In genomic region chr20:8756410-8756809, GRCh38 we compare ENCODE assay signal across 12 cellular contexts.
A peak's percentile ranks its signal among the peaks of the same experiment; 100 is the strongest.
DNase-seq lines count a peak whose midpoint lies in the region; ATAC-seq and TF ChIP-seq lines count a peak whose summit lies in the region.
"Had no signal": no experiment of that assay in that cellular context is flagged by ENCODE, and none has a peak within 500 bp of the region (broad histone marks: within the 10 kb centered on the region; RNA-seq: fewer than 3 reads in every experiment).

No MANE protein-coding gene starts in this region.

- H3K4me3 Mint-ChIP-seq in stimulated activated effector memory CD8-positive, alpha-beta T cell treated with anti-CD3 and anti-CD28 coated beads, Interleukin-12 subunit alpha, Interleukin-12 subunit beta, amount 100 ng/mL, for 72 hours = no peak overlapping the region
- H3K4me3 Mint-ChIP-seq in WTC11 = no peak overlapping the region
- H3K4me3 Mint-ChIP-seq: B cell had no signal

- TF ChIP-seq CTCF in fibroblast of pulmonary artery (IDR thresholded peaks at IDR 0.05; ENCODE audit: low read length, missing control alignments) (no peak), WTC11 (IDR thresholded peaks at IDR 0.05) (no peak)

- no peak overlapping the region for H3K4me3 ChIP-seq in fibroblast of pulmonary artery (replicated peaks; ENCODE audit: low read depth, low read length)
- H3K4me3 ChIP-seq: colonic mucosa had no signal

- no peaks in the 10 kb centered on the region for H3K27me3 Mint-ChIP-seq in WTC11 (ENCODE audit: low read depth)
- H3K27me3 Mint-ChIP-seq: B cell had no signal

- DNase-seq in Right ventricle myocardium inferior (ENCODE audit: missing footprints) (no peak), Right ventricle myocardium superior (no peak), SHP77 treated with DMSO at 0.1 percent for 48 hours (lab: John Stamatoyannopoulos, UW) (peak; percentile 88), fibroblast of pulmonary artery (ENCODE audit: low read depth) (peak; percentile 74), WTC11 (ENCODE audit: low spot score) (no peak), NCI-H1417 treated with DMSO at 0.1 percent for 48 hours (lab: John Stamatoyannopoulos, UW) (no peak)
- DNase-seq in stimulated activated effector memory CD8-positive, alpha-beta T cell treated with anti-CD3 and anti-CD28 coated beads, Interleukin-12 subunit alpha, Interleukin-12 subunit beta, amount 100 ng/mL, for 72 hours (ENCODE audit: low spot score in 2 of 2) = no peak
- DNase-seq: colonic mucosa; midbrain; stimulated activated CD4-positive, alpha-beta T cell treated with anti-CD3 and anti-CD28 coated beads, Interleukin-2, amount 100 ng/mL, for 48 hours had no signal

- CTCF ChIA-PET in WTC11 (lab: Charles Lee) = interaction anchor here (0.8 to 1.5 kb wide), 4 partner anchors 34 to 637 kb away, joined by 3 to 12 read pairs (median 4); no protein-coding TSS in a partner anchor

- ATAC-seq in Right ventricle myocardium inferior = peak; percentile 34
- no peak for ATAC-seq in Right ventricle myocardium superior (ENCODE audit: poor library complexity)
- ATAC-seq in stimulated activated effector memory CD8-positive, alpha-beta T cell treated with anti-CD3 and anti-CD28 coated beads, Interleukin-12 subunit alpha, Interleukin-12 subunit beta, amount 100 ng/mL, for 72 hours = peak; percentile 53
- no peak for ATAC-seq in WTC11
- no peak for ATAC-seq in GM21528 (IDR thresholded peaks at IDR 0.05; ENCODE audit: low FRiP score, unreplicated experiment)

- no peaks in the 10 kb centered on the region for H3K9me3 Mint-ChIP-seq in stimulated activated effector memory CD8-positive, alpha-beta T cell treated with anti-CD3 and anti-CD28 coated beads, Interleukin-12 subunit alpha, Interleukin-12 subunit beta, amount 100 ng/mL, for 72 hours
- H3K9me3 Mint-ChIP-seq in WTC11 = no peaks in the 10 kb centered on the region

- peak overlapping the region; percentile 46 for H3K27ac Mint-ChIP-seq in stimulated activated effector memory CD8-positive, alpha-beta T cell treated with anti-CD3 and anti-CD28 coated beads, Interleukin-12 subunit alpha, Interleukin-12 subunit beta, amount 100 ng/mL, for 72 hours
- H3K27ac Mint-ChIP-seq in WTC11 = no peak overlapping the region
- H3K27ac Mint-ChIP-seq: B cell had no signal

- peaks cover 7% of the 10 kb centered on the region for H3K36me3 Mint-ChIP-seq in stimulated activated effector memory CD8-positive, alpha-beta T cell treated with anti-CD3 and anti-CD28 coated beads, Interleukin-12 subunit alpha, Interleukin-12 subunit beta, amount 100 ng/mL, for 72 hours
- H3K36me3 Mint-ChIP-seq in WTC11 = no peaks in the 10 kb centered on the region

- peaks cover 9% of the 10 kb centered on the region for H3K4me1 Mint-ChIP-seq in stimulated activated effector memory CD8-positive, alpha-beta T cell treated with anti-CD3 and anti-CD28 coated beads, Interleukin-12 subunit alpha, Interleukin-12 subunit beta, amount 100 ng/mL, for 72 hours
- H3K4me1 Mint-ChIP-seq in WTC11 = no peaks in the 10 kb centered on the region
- H3K4me1 Mint-ChIP-seq: B cell had no signal

- POLR2A ChIA-PET in WTC11 (lab: Charles Lee) = no interaction called here

- intact Hi-C loops in Right ventricle myocardium inferior (cut with DNase I) (loop anchor here (10.0 kb wide), 1 partner anchor 858 kb away; no protein-coding TSS in a partner anchor), Right ventricle myocardium superior (cut with DNase I) (no loop called here)

TF ChIP-seq in WTC11, 78 proteins besides CTCF, POLR2A, EP300 and RAD21:
- TF ChIP-seq FOXK1 (CRISPR knock-in tag; IDR thresholded peaks at IDR 0.05) (no peak), ZNF263 (CRISPR knock-in tag; IDR thresholded peaks at IDR 0.05; ENCODE audit: low read depth) (no peak)

Comparison
In these comparisons a context has a peak if more than half of its experiments do, and no peak if none do; other contexts are left out.
1. ATAC-seq: peak in Right ventricle myocardium inferior (single experiment) and stimulated activated effector memory CD8-positive, alpha-beta T cell treated with anti-CD3 and anti-CD28 coated beads, Interleukin-12 subunit alpha, Interleukin-12 subunit beta, amount 100 ng/mL, for 72 hours (single experiment); none in Right ventricle myocardium superior (single experiment), WTC11 (single experiment) and GM21528 (single experiment).
2. DNase-seq: peak in SHP77 treated with DMSO at 0.1 percent for 48 hours (single experiment) and fibroblast of pulmonary artery (single experiment); none in Right ventricle myocardium inferior (single experiment), Right ventricle myocardium superior (single experiment), stimulated activated effector memory CD8-positive, alpha-beta T cell treated with anti-CD3 and anti-CD28 coated beads, Interleukin-12 subunit alpha, Interleukin-12 subunit beta, amount 100 ng/mL, for 72 hours (0 of 2), WTC11 (single experiment) and NCI-H1417 treated with DMSO at 0.1 percent for 48 hours (single experiment).